In genomic region chr16:79062336-79062735, GRCh38 we compare ENCODE assay signal across 1 cellular context.
TF ChIP-seq lines count a peak whose summit lies in the region.

No MANE protein-coding gene starts in this region.

TF ChIP-seq in HEK293, 187 proteins besides CTCF, POLR2A, EP300 and RAD21 (continued from another document):
- no peak for TF ChIP-seq ZNF157 (tag by site-specific recombination; IDR thresholded peaks at IDR 0.05)
- TF ChIP-seq ZNF549 (tag by site-specific recombination; IDR thresholded peaks at IDR 0.05) = no peak
- TF ChIP-seq SETDB1 (IDR thresholded peaks at IDR 0.05; ENCODE audit: insufficient read length, low read length) = no peak
- TF ChIP-seq KLF1 (tag by site-specific recombination; IDR thresholded peaks at IDR 0.05) = no peak
- no peak for TF ChIP-seq ZBTB6 (tag by site-specific recombination; IDR thresholded peaks at IDR 0.05)
- no peak for TF ChIP-seq ZNF394 (tag by site-specific recombination; IDR thresholded peaks at IDR 0.05; ENCODE audit: borderline replicate concordance)
- no peak for TF ChIP-seq ZNF426 (tag by site-specific recombination; IDR thresholded peaks at IDR 0.05)
- no peak for TF ChIP-seq ZNF248 (tag by site-specific recombination; IDR thresholded peaks at IDR 0.05)
- TF ChIP-seq ZSCAN30 (tag by site-specific recombination; IDR thresholded peaks at IDR 0.05) = peak; percentile 44; the same call in 1 of the 2 replicates
- TF ChIP-seq ZNF544 (tag by site-specific recombination; IDR thresholded peaks at IDR 0.05) = no peak
- peak; percentile 75; the same call in 1 of the 2 replicates for TF ChIP-seq BCL11B (tag by site-specific recombination; IDR thresholded peaks at IDR 0.05; ENCODE audit: low read depth)
- no peak for TF ChIP-seq ZNF37A (tag by site-specific recombination; IDR thresholded peaks at IDR 0.05)
- TF ChIP-seq ZNF292 (tag by site-specific recombination; IDR thresholded peaks at IDR 0.05; ENCODE audit: borderline replicate concordance, low read depth) = no peak
- no peak for TF ChIP-seq ZBTB21 (tag by site-specific recombination; IDR thresholded peaks at IDR 0.05)
- TF ChIP-seq KLF7 (tag by site-specific recombination; IDR thresholded peaks at IDR 0.05; ENCODE audit: borderline replicate concordance) = no peak
- no peak for TF ChIP-seq ZNF155 (tag by site-specific recombination; IDR thresholded peaks at IDR 0.05)
- TF ChIP-seq ZNF211 (tag by site-specific recombination; IDR thresholded peaks at IDR 0.05; ENCODE audit: low read depth) = no peak
- TF ChIP-seq ZNF362 (tag by site-specific recombination; IDR thresholded peaks at IDR 0.05) = no peak
- no peak for TF ChIP-seq ZNF610 (tag by site-specific recombination; IDR thresholded peaks at IDR 0.05; ENCODE audit: borderline replicate concordance)
